ENCODE assay signal across 8 cellular contexts in genomic region chr13:42354246-42355117, GRCh38.
DNase-seq lines count a peak whose midpoint lies in the region; ATAC-seq and TF ChIP-seq lines count a peak whose summit lies in the region.

No MANE protein-coding gene starts in this region.

- H3K36me3 ChIP-seq in DND-41 (ENCODE audit: insufficient read depth, low read length) (no peaks in the 10 kb centered on the region), sigmoid colon (no peaks in the 10 kb centered on the region)

- H3K36me3 Mint-ChIP-seq in activated CD4-positive, alpha-beta memory T cell treated with anti-CD3 and anti-CD28 coated beads, Interleukin-2, amount 10 ng/mL, durations not matched to agents 7 days and 5 days (ENCODE audit: low read depth): peaks cover 9% of the 10 kb centered on the region
- H3K36me3 Mint-ChIP-seq in chondrocyte (ENCODE audit: low read depth): peaks cover 2% of the 10 kb centered on the region

- peak overlapping the region in 1 of 2 experiments; percentile 31; a peak in 2 of 4 replicates for H3K4me3 ChIP-seq in DND-41 (ENCODE audit: low read depth in 1 of 2, low read length in 2 of 2)
- no peak overlapping the region for H3K4me3 ChIP-seq in sigmoid colon

- POLR2A ChIA-PET in activated CD4-positive, alpha-beta memory T cell treated with anti-CD3 and anti-CD28 coated beads, Interleukin-2, amount 10 ng/mL, durations not matched to agents 7 days and 5 days (lab: Charles Lee): interaction anchor here (0.8 to 1.9 kb wide), 10 partner anchors 15 to 638 kb away, joined by 3 to 30 read pairs (median 6); partner anchors contain the start of genes AKAP11 and EPSTI1

- CTCF ChIA-PET in activated CD4-positive, alpha-beta memory T cell treated with anti-CD3 and anti-CD28 coated beads, Interleukin-2, amount 10 ng/mL, durations not matched to agents 7 days and 5 days (lab: Charles Lee): interaction anchor here (1.1 to 1.5 kb wide), 3 partner anchors 27 to 124 kb away, joined by 3 to 4 read pairs (median 3); no protein-coding TSS in a partner anchor

- peak overlapping the region; percentile 89 for H3K27ac Mint-ChIP-seq in activated CD4-positive, alpha-beta memory T cell treated with anti-CD3 and anti-CD28 coated beads, Interleukin-2, amount 10 ng/mL, durations not matched to agents 7 days and 5 days
- no peak overlapping the region for H3K27ac Mint-ChIP-seq in chondrocyte (ENCODE audit: unreplicated experiment)

- no peaks in the 10 kb centered on the region for H3K27me3 Mint-ChIP-seq in activated CD4-positive, alpha-beta memory T cell treated with anti-CD3 and anti-CD28 coated beads, Interleukin-2, amount 10 ng/mL, durations not matched to agents 7 days and 5 days
- H3K27me3 Mint-ChIP-seq in chondrocyte (ENCODE audit: low read depth): peaks cover 3% of the 10 kb centered on the region

- H3K9ac ChIP-seq in DND-41 (ENCODE audit: low read depth, low read length): peak overlapping the region; percentile 32

- no peaks in the 10 kb centered on the region for H3K79me2 ChIP-seq in DND-41 (ENCODE audit: insufficient read depth, low read length)

- peaks cover 34% of the 10 kb centered on the region for H3K4me1 ChIP-seq in DND-41 (ENCODE audit: insufficient read depth, low read length)
- H3K4me1 ChIP-seq in sigmoid colon: no peaks in the 10 kb centered on the region

- TF ChIP-seq CTCF in DND-41 (IDR thresholded peaks at IDR 0.05; ENCODE audit: borderline replicate concordance, extremely low read depth, low read length, poor library complexity, severe bottlenecking) (peak; percentile 73), omental fat pad (IDR thresholded peaks at IDR 0.05) (no peak), chondrocyte (IDR thresholded peaks at IDR 0.05) (no peak), sigmoid colon (IDR thresholded peaks at IDR 0.05) (no peak)

- WGBS in sigmoid colon, 2 donors: 32 to 35% methylated on average over 6 of the region's 6 CpGs

- peaks cover 4% of the 10 kb centered on the region for H3K9me3 Mint-ChIP-seq in activated CD4-positive, alpha-beta memory T cell treated with anti-CD3 and anti-CD28 coated beads, Interleukin-2, amount 10 ng/mL, durations not matched to agents 7 days and 5 days
- peaks cover 4% of the 10 kb centered on the region for H3K9me3 Mint-ChIP-seq in chondrocyte (ENCODE audit: low read depth)

- peak overlapping the region; percentile 58 for H2AFZ ChIP-seq in DND-41 (ENCODE audit: low read depth, low read length)

- no peaks in the 10 kb centered on the region for H4K20me1 ChIP-seq in DND-41 (ENCODE audit: insufficient read depth, low read length)

- H3K4me3 Mint-ChIP-seq in activated CD4-positive, alpha-beta memory T cell treated with anti-CD3 and anti-CD28 coated beads, Interleukin-2, amount 10 ng/mL, durations not matched to agents 7 days and 5 days: peak overlapping the region; percentile 15
- no peak overlapping the region for H3K4me3 Mint-ChIP-seq in chondrocyte (ENCODE audit: unreplicated experiment)

- H3K4me1 Mint-ChIP-seq in activated CD4-positive, alpha-beta memory T cell treated with anti-CD3 and anti-CD28 coated beads, Interleukin-2, amount 10 ng/mL, durations not matched to agents 7 days and 5 days: peaks cover 60% of the 10 kb centered on the region
- H3K4me1 Mint-ChIP-seq in chondrocyte (ENCODE audit: low read depth): peaks cover 14% of the 10 kb centered on the region

- DNase-seq in DND-41 (peak; percentile 75), glomerular visceral epithelial cell (ENCODE audit: extremely low spot score) (peak; percentile 64), omental fat pad (ENCODE audit: low spot score) (no peak), chondrocyte (ENCODE audit: low spot score) (no peak), sigmoid colon (no peak)
- peak; percentile 64 for DNase-seq in activated CD4-positive, alpha-beta memory T cell treated with anti-CD3 and anti-CD28 coated beads, Interleukin-2, amount 10 ng/mL, durations not matched to agents 7 days and 5 days

- ATAC-seq in DND-41 (ENCODE audit: insufficient read depth, low read depth) (peak; percentile 77), GM19438 (IDR thresholded peaks at IDR 0.05; ENCODE audit: low read depth, unreplicated experiment) (peak; percentile 79), HG03442 (IDR thresholded peaks at IDR 0.05; ENCODE audit: unreplicated experiment) (peak; percentile 85), omental fat pad (ENCODE audit: low FRiP score) (no peak)

- TF ChIP-seq POLR2A in sigmoid colon (IDR thresholded peaks at IDR 0.05): no peak

- H3K9me3 ChIP-seq in DND-41 (ENCODE audit: insufficient read depth, low read length, severe bottlenecking) (no peaks in the 10 kb centered on the region), sigmoid colon (no peaks in the 10 kb centered on the region)

- peak overlapping the region; percentile 74 for H3K27ac ChIP-seq in DND-41 (ENCODE audit: low read length)
- H3K27ac ChIP-seq in sigmoid colon: no peak overlapping the region

- H3K27me3 ChIP-seq in DND-41 (ENCODE audit: insufficient read depth, low read length, poor library complexity) (no peaks in the 10 kb centered on the region), sigmoid colon (no peaks in the 10 kb centered on the region)

- intact Hi-C loops in sigmoid colon (cut with DNase I): no loop called here

- H3K4me2 ChIP-seq in DND-41 (ENCODE audit: insufficient read depth, low read length): peak overlapping the region; percentile 62

- TF ChIP-seq EP300 in sigmoid colon (IDR thresholded peaks at IDR 0.05): no peak

Comparison
In these comparisons a context has a peak if more than half of its experiments do, and no peak if none do; other contexts are left out.
1. DNase-seq: peak in DND-41 (single experiment), activated CD4-positive, alpha-beta memory T cell treated with anti-CD3 and anti-CD28 coated beads, Interleukin-2, amount 10 ng/mL, durations not matched to agents 7 days and 5 days (single experiment) and glomerular visceral epithelial cell (single experiment); none in omental fat pad (single experiment), chondrocyte (single experiment) and sigmoid colon (single experiment).